8 cellular contexts compared by ENCODE assay signal in genomic region chr16:3443108-3444031, GRCh38. TPM values are rescaled to one million over a fixed set of nuclear protein-coding genes. Genes with fewer than 3 reads are reported as not detected.
DNase-seq lines count a peak whose midpoint lies in the region; ATAC-seq and TF ChIP-seq lines count a peak whose summit lies in the region.

TSS of gene NAA60 (plus strand) at chr16:3443680. CDS start at chr16:3476228, 32,548 bp downstream.
TSS of gene ZNF597 (minus strand) at chr16:3443504. CDS start at chr16:3443153, 351 bp downstream.

- peak within 1 kb of the TSS; percentile 76 for H3K9ac ChIP-seq in mucosa of stomach (ENCODE audit: low read length)

- DNase-seq in CD1c-positive myeloid dendritic cell (ENCODE audit: extremely low spot score) (peak; percentile 93), HS-5 (ENCODE audit: low read depth) (peak; percentile 55), OCI-LY7 (ENCODE audit: low spot score) (peak; percentile 92)
- DNase-seq in activated T-cell treated with anti-CD3 and anti-CD28 coated beads, Interleukin-2, amount 50 U/mL, for 4 hours, result peak; percentile 70
- peak; percentile 49 to 55 for DNase-seq in stimulated activated CD8-positive, alpha-beta memory T cell treated with anti-CD3 and anti-CD28 coated beads, Interleukin-7, amount 100 ng/mL, for 1 hour (ENCODE audit: low read depth in 2 of 2)

- POLR2A ChIA-PET in OCI-LY7 (lab: Charles Lee), result interaction anchor here (0.6 to 1.6 kb wide), 4 partner anchors 12 to 236 kb away, joined by 3 to 4 read pairs (median 4); no protein-coding TSS in a partner anchor

- peak within 1 kb of the TSS; percentile 41 for H3K27ac ChIP-seq in OCI-LY7 (ENCODE audit: low read depth, low read length, poor library complexity, severe bottlenecking)

- no peaks in the 10 kb centered on the region for H4K20me1 ChIP-seq in OCI-LY7 (ENCODE audit: insufficient read depth, low read length)

- H3K4me3 Mint-ChIP-seq in activated T-cell treated with anti-CD3 and anti-CD28 coated beads, Interleukin-2, amount 50 U/mL, for 4 hours, result peak within 1 kb of the TSS; percentile 99

- H2AFZ ChIP-seq in OCI-LY7 (ENCODE audit: low read length), result peak within 1 kb of the TSS; percentile 47; the same call in 1 of the 2 replicates

- H3K4me2 ChIP-seq in OCI-LY7 (ENCODE audit: low read length), result peak within 1 kb of the TSS; percentile 66

- H3K4me1 Mint-ChIP-seq in activated T-cell treated with anti-CD3 and anti-CD28 coated beads, Interleukin-2, amount 50 U/mL, for 4 hours (ENCODE audit: low read depth), result peaks cover 23% of the 10 kb centered on the region

- TF ChIP-seq CTCF in OCI-LY7 (conservative IDR thresholded peaks at IDR 0.05; ENCODE audit: low read length), result no peak

- intact Hi-C loops in OCI-LY7 (cut with micrococcal nuclease; ENCODE audit: unreplicated experiment), result no loop called here

- peaks cover 22% of the 10 kb centered on the region for H3K36me3 Mint-ChIP-seq in activated T-cell treated with anti-CD3 and anti-CD28 coated beads, Interleukin-2, amount 50 U/mL, for 4 hours (ENCODE audit: insufficient read depth)

- peak within 1 kb of the TSS; percentile 76 for H3K4me3 ChIP-seq in OCI-LY7 (ENCODE audit: low read depth, low read length, poor library complexity, severe bottlenecking)
- peak within 1 kb of the TSS; percentile 80 for H3K4me3 ChIP-seq in mucosa of stomach (ENCODE audit: low read length)

- peaks cover 8% of the 10 kb centered on the region for H3K4me1 ChIP-seq in OCI-LY7 (ENCODE audit: insufficient read depth, low read length, poor library complexity, severe bottlenecking)
- peaks cover 5% of the 10 kb centered on the region for H3K4me1 ChIP-seq in mucosa of stomach (ENCODE audit: control insufficient read depth, insufficient read depth, low read length)

- BruUV-seq in OCI-LY7 (replicated peaks; lab: Mats Ljungman, UMichigan), result no TSS peak

- CTCF ChIA-PET in OCI-LY7 (lab: Charles Lee; ENCODE audit: unreplicated experiment), result no interaction called here

- peak; percentile 96 for ATAC-seq in GM19452 (IDR thresholded peaks at IDR 0.05; ENCODE audit: unreplicated experiment)
- peak; percentile 93 to 95 for ATAC-seq in activated T-cell treated with anti-CD3 and anti-CD28 coated beads, Interleukin-2, amount 50 U/mL, for 4 hours
- ATAC-seq in esophagus mucosa, result peak; percentile 97

- H3K36me3 ChIP-seq in OCI-LY7 (ENCODE audit: insufficient read depth, low read length) (peaks cover 32% of the 10 kb centered on the region), mucosa of stomach (ENCODE audit: control insufficient read depth, insufficient read depth, low read length) (no peaks in the 10 kb centered on the region)

- no peaks in the 10 kb centered on the region for H3K27me3 Mint-ChIP-seq in activated T-cell treated with anti-CD3 and anti-CD28 coated beads, Interleukin-2, amount 50 U/mL, for 4 hours (ENCODE audit: low read depth)

- no peaks in the 10 kb centered on the region for H3K27me3 ChIP-seq in mucosa of stomach (ENCODE audit: control insufficient read depth, insufficient read depth, low read length)

- H3K9me2 ChIP-seq in OCI-LY7 (ENCODE audit: insufficient read depth, low read length), result no peaks in the 10 kb centered on the region

- peaks cover 4% of the 10 kb centered on the region for H3K9me3 Mint-ChIP-seq in activated T-cell treated with anti-CD3 and anti-CD28 coated beads, Interleukin-2, amount 50 U/mL, for 4 hours

- H3K79me2 ChIP-seq in OCI-LY7 (ENCODE audit: insufficient read depth, low read depth, low read length), result peaks cover 25% of the 10 kb centered on the region

- no peaks in the 10 kb centered on the region for H3K9me3 ChIP-seq in OCI-LY7 (ENCODE audit: low read length)
- no peaks in the 10 kb centered on the region for H3K9me3 ChIP-seq in mucosa of stomach (ENCODE audit: control insufficient read depth, low read length)

RNA-seq across cellular contexts. Expression of gene NAA60, which starts in this region (rescaled TPM):
- total RNA-seq in OCI-LY7 (2014; rRNA removed; shearing (Covaris generic)), result 8.5 and 24.8 TPM in 2 replicates
- 40.1 and 51.1 TPM in 2 replicates for total RNA-seq in OCI-LY7 (2022)
- 10 to 100 TPM; 27.3 to 29.3 (median 27.8) TPM for total RNA-seq in activated T-cell treated with anti-CD3 and anti-CD28 coated beads, Interleukin-2, amount 50 U/mL, for 4 hours
- 24.5 TPM for total RNA-seq in esophagus mucosa

RNA-seq across cellular contexts. Expression of gene ZNF597, which starts in this region (rescaled TPM):
- total RNA-seq in OCI-LY7 (2014; rRNA removed; shearing (Covaris generic)), result 1.2 and 1.9 TPM in 2 replicates
- total RNA-seq in OCI-LY7 (2022) (1.9 and 2.1 TPM in 2 replicates), esophagus mucosa (1.00 TPM)
- 1 to 10 TPM; 1.2 to 1.5 (median 1.3) TPM for total RNA-seq in activated T-cell treated with anti-CD3 and anti-CD28 coated beads, Interleukin-2, amount 50 U/mL, for 4 hours

Comparison
In these comparisons a context has a peak if more than half of its experiments do, and no peak if none do; other contexts are left out.
1. Peak in every context shown above with its lines: DNase-seq, ATAC-seq, H3K4me3 ChIP-seq and H3K27ac ChIP-seq.